9 cellular contexts compared by ENCODE assay signal in the genomic region with DNA sequence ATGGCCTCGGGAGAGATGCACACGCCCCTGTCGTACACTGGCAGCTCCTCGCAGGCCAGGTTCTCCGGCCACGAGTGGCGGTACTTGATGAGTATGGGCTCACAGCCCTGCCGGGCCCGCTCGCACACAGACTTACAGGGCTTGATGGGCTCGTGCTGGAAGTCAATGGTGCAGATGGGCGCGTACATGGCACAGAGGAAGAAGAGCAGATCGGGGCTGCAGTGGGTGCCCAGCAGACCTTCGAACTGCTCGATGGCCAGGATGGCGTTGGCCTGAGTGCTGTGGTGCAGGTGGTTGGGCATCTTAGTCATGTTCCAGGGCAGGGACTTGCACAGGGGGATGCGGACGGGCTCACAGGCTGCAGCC. TPM values are rescaled to one million over a fixed set of nuclear protein-coding genes. Genes with fewer than 3 reads are reported as not detected.
A peak's percentile ranks its signal among the peaks of the same experiment; 100 is the strongest.
DNase-seq lines count a peak whose midpoint lies in the region; ATAC-seq and TF ChIP-seq lines count a peak whose summit lies in the region.
"Had no signal": no experiment of that assay in that cellular context is flagged by ENCODE, and none has a peak within 500 bp of the region (broad histone marks: within the 10 kb centered on the region; RNA-seq: fewer than 3 reads in every experiment).

No MANE protein-coding gene starts in this region.

- 16 to 29% methylated on average over 15 to 19 of the region's 19 CpGs for WGBS in endodermal cell (ENCODE audit: insufficient coverage in 1 of 2, insufficient read length in 1 of 2), 2 experiments

- no peaks in the 10 kb centered on the region for H3K9me3 ChIP-seq in endodermal cell (ENCODE audit: control insufficient read depth, low read length)

- H3K9me3 Mint-ChIP-seq in IgD-negative memory B cell: no peaks in the 10 kb centered on the region
- H3K9me3 Mint-ChIP-seq in endodermal cell: no peaks in the 10 kb centered on the region
- H3K9me3 Mint-ChIP-seq in naive B cell: no peaks in the 10 kb centered on the region

- no peak for TF ChIP-seq CTCF in AG04449 (IDR thresholded peaks at IDR 0.05; ENCODE audit: insufficient read depth, low read length, missing control alignments)
- no peak for TF ChIP-seq CTCF in endodermal cell (conservative IDR thresholded peaks at IDR 0.05)

- H3K36me3 Mint-ChIP-seq in IgD-negative memory B cell: no peaks in the 10 kb centered on the region
- H3K36me3 Mint-ChIP-seq in endodermal cell (ENCODE audit: low read depth): no peaks in the 10 kb centered on the region
- peaks cover 0 to 14% of the 10 kb centered on the region in 2 donors for H3K36me3 Mint-ChIP-seq in naive B cell

- H3K9ac ChIP-seq in endodermal cell (ENCODE audit: extremely low read depth, low read length, poor library complexity, severe bottlenecking): peak overlapping the region; percentile 12

- no peak overlapping the region for H3K27ac ChIP-seq in endodermal cell (ENCODE audit: low read depth, low read length)

- CTCF ChIA-PET in AG04449 (lab: Yijun Ruan, JAX): interaction anchor here (0.7 to 0.9 kb wide), 2 partner anchors 47 to 75 kb away, joined by 3 read pairs; no protein-coding TSS in a partner anchor

- POLR2A ChIA-PET in AG04449 (lab: Yijun Ruan, JAX): no interaction called here

- H3K27me3 ChIP-seq in endodermal cell (ENCODE audit: control insufficient read depth, insufficient read depth, low read length, poor library complexity, severe bottlenecking): no peaks in the 10 kb centered on the region

- peaks cover 54% of the 10 kb centered on the region for H3K27me3 Mint-ChIP-seq in IgD-negative memory B cell
- peaks cover 26% of the 10 kb centered on the region for H3K27me3 Mint-ChIP-seq in endodermal cell (ENCODE audit: insufficient read depth)
- H3K27me3 Mint-ChIP-seq in naive B cell: peaks cover 49 to 67% (median 52%) of the 10 kb centered on the region in 3 donors

- H3K4me3 ChIP-seq in AG04449 (ENCODE audit: low read depth, low read length) (peak overlapping the region; percentile 59), endodermal cell (ENCODE audit: low read length) (peak overlapping the region; percentile 91)

- ATAC-seq in naive B cell (ENCODE audit: low read depth in 2 of 2) (peak in 1 of 2 donors; percentile 9), GM19324 (IDR thresholded peaks at IDR 0.05; ENCODE audit: low FRiP score, unreplicated experiment) (no peak)

- peak overlapping the region in 1 of 3 donors; percentile 11 for H3K27ac Mint-ChIP-seq in IgD-negative memory B cell
- H3K27ac Mint-ChIP-seq in endodermal cell: peak overlapping the region; percentile 40
- peak overlapping the region in 2 of 6 donors; percentile 6 to 52 for H3K27ac Mint-ChIP-seq in naive B cell

- peak overlapping the region; percentile 55 to 84 (median 74) for H3K4me3 Mint-ChIP-seq in IgD-negative memory B cell
- peak overlapping the region; percentile 73 for H3K4me3 Mint-ChIP-seq in endodermal cell
- H3K4me3 Mint-ChIP-seq in naive B cell: peak overlapping the region in 6 of 8 donors; percentile 34 to 74 (median 67)

- H3K4me1 ChIP-seq in endodermal cell (ENCODE audit: control insufficient read depth, insufficient read depth, low read length): peaks cover 19% of the 10 kb centered on the region

- DNase-seq in AG04449 (ENCODE audit: low read depth, low spot score) (no peak), endodermal cell (peak; percentile 80), naive B cell (no peak), GDM1 (lab: John Stamatoyannopoulos, UW) (no peak), iPS-NIHi11 (ENCODE audit: low spot score) (no peak)
- no peak for DNase-seq in activated effector memory CD4-positive, alpha-beta T cell treated with Interleukin-2 at 50 U/mL for 16 hours

- H3K4me1 Mint-ChIP-seq in IgD-negative memory B cell (peaks cover 12 to 28% (median 17%) of the 10 kb centered on the region in 3 donors), endodermal cell (peaks cover 57% of the 10 kb centered on the region), naive B cell (peaks cover 13 to 19% (median 19%) of the 10 kb centered on the region in 3 donors)

- H3K36me3 ChIP-seq in endodermal cell (ENCODE audit: control insufficient read depth, insufficient read depth, low read length): no peaks in the 10 kb centered on the region

RNA-seq across cellular contexts. Expression of a gene that starts 0.4 kb away (rescaled TPM):
- polyA plus RNA-seq in IgD-negative memory B cell (0.90 TPM), naive B cell (ENCODE audit: low read depth in 6 of 6) (not detected)
- 100 to 1,000 TPM in 1 of 2 donors, 10 to 100 TPM in 1; 54.8 to 107 TPM for total RNA-seq in endodermal cell
- 38.5 TPM for polyA plus RNA-seq in endodermal cell (2013, experiment 1 of 2)
- polyA plus RNA-seq in endodermal cell (2013, experiment 2 of 2): 42.6 TPM
- total RNA-seq: activated CD8-positive, alpha-beta memory T cell treated with anti-CD3 and anti-CD28 coated beads for 36 hours had no signal
